ENCODE assay signal across 15 cellular contexts in genomic region chr10:43879162-43879561, GRCh38.
"Had no signal": no experiment of that assay in that cellular context is flagged by ENCODE, and none has a peak within 500 bp of the region (broad histone marks: within the 10 kb centered on the region; RNA-seq: fewer than 3 reads in every experiment).

No MANE protein-coding gene starts in this region.

- H3K4me1 Mint-ChIP-seq: activated naive CD8-positive, alpha-beta T cell treated with anti-CD3 and anti-CD28 coated beads, Interleukin-2, amount 50 U/mL, for 24 hours; naive B cell; stimulated activated naive CD8-positive, alpha-beta T cell treated with anti-CD3 and anti-CD28 coated beads, Interleukin-15, amount 100 ng/mL, for 72 hours had no signal

- H3K36me3 ChIP-seq: esophagus squamous epithelium, sigmoid colon, tibial nerve had no signal

- H3K27ac ChIP-seq: sigmoid colon had no signal

- H3K4me3 ChIP-seq: esophagus squamous epithelium, sigmoid colon, tibial nerve had no signal

- H3K27ac Mint-ChIP-seq: activated naive CD8-positive, alpha-beta T cell treated with anti-CD3 and anti-CD28 coated beads, Interleukin-2, amount 50 U/mL, for 24 hours; activated T-cell treated with anti-CD3 and anti-CD28 coated beads, Interleukin-2, amount 50 U/mL, for 72 hours; progenitor cell of endocrine pancreas; stimulated activated naive CD8-positive, alpha-beta T cell treated with anti-CD3 and anti-CD28 coated beads, Interleukin-15, amount 100 ng/mL, for 72 hours had no signal

- H3K4me1 ChIP-seq: esophagus squamous epithelium had no signal

- ATAC-seq: activated naive CD8-positive, alpha-beta T cell treated with anti-CD3 and anti-CD28 coated beads, Interleukin-2, amount 50 U/mL, for 24 hours; activated T-cell treated with anti-CD3 and anti-CD28 coated beads, Interleukin-2, amount 50 U/mL, for 72 hours; stimulated activated naive CD8-positive, alpha-beta T cell treated with anti-CD3 and anti-CD28 coated beads, Interleukin-15, amount 100 ng/mL, for 72 hours had no signal

- DNase-seq: activated CD4-positive, alpha-beta T cell treated with anti-CD3 and anti-CD28 coated beads, Interleukin-2, amount 50 U/mL, for 48 hours; activated CD4-positive, CD25-positive, alpha-beta regulatory T cell treated with anti-CD3 and anti-CD28 coated beads, Interleukin-2, amount 50 U/mL, for 72 hours; activated naive CD4-positive, alpha-beta T cell; activated naive CD8-positive, alpha-beta T cell treated with anti-CD3 and anti-CD28 coated beads, Interleukin-2, amount 50 U/mL, for 24 hours; activated T-cell treated with anti-CD3 and anti-CD28 coated beads, Interleukin-2, amount 50 U/mL, for 72 hours; esophagus squamous epithelium; foreskin melanocyte; kidney; naive B cell; sigmoid colon; stimulated activated CD4-positive, alpha-beta T cell treated with anti-CD3 and anti-CD28 coated beads, Interleukin-15, amount 100 ng/mL, for 24 hours; stimulated activated CD4-positive, alpha-beta T cell treated with anti-CD3 and anti-CD28 coated beads, Interleukin-4, amount 100 ng/mL, for 4 hours; stimulated activated naive CD8-positive, alpha-beta T cell treated with anti-CD3 and anti-CD28 coated beads, Interleukin-15, amount 100 ng/mL, for 72 hours had no signal

- H3K9me3 Mint-ChIP-seq: activated naive CD8-positive, alpha-beta T cell treated with anti-CD3 and anti-CD28 coated beads, Interleukin-2, amount 50 U/mL, for 24 hours; activated T-cell treated with anti-CD3 and anti-CD28 coated beads, Interleukin-2, amount 50 U/mL, for 72 hours; stimulated activated naive CD8-positive, alpha-beta T cell treated with anti-CD3 and anti-CD28 coated beads, Interleukin-15, amount 100 ng/mL, for 72 hours had no signal

- H3K27me3 Mint-ChIP-seq: stimulated activated naive CD8-positive, alpha-beta T cell treated with anti-CD3 and anti-CD28 coated beads, Interleukin-15, amount 100 ng/mL, for 72 hours had no signal

- H3K36me3 Mint-ChIP-seq: naive B cell had no signal

- H3K27me3 ChIP-seq: esophagus squamous epithelium, sigmoid colon, tibial nerve had no signal

- H3K4me3 Mint-ChIP-seq: activated naive CD8-positive, alpha-beta T cell treated with anti-CD3 and anti-CD28 coated beads, Interleukin-2, amount 50 U/mL, for 24 hours; activated T-cell treated with anti-CD3 and anti-CD28 coated beads, Interleukin-2, amount 50 U/mL, for 72 hours; naive B cell; stimulated activated naive CD8-positive, alpha-beta T cell treated with anti-CD3 and anti-CD28 coated beads, Interleukin-15, amount 100 ng/mL, for 72 hours had no signal

- H3K9me3 ChIP-seq: esophagus squamous epithelium, sigmoid colon, tibial nerve had no signal
